Comparison of ENCODE assay signal across 9 cellular contexts in the genomic region with DNA sequence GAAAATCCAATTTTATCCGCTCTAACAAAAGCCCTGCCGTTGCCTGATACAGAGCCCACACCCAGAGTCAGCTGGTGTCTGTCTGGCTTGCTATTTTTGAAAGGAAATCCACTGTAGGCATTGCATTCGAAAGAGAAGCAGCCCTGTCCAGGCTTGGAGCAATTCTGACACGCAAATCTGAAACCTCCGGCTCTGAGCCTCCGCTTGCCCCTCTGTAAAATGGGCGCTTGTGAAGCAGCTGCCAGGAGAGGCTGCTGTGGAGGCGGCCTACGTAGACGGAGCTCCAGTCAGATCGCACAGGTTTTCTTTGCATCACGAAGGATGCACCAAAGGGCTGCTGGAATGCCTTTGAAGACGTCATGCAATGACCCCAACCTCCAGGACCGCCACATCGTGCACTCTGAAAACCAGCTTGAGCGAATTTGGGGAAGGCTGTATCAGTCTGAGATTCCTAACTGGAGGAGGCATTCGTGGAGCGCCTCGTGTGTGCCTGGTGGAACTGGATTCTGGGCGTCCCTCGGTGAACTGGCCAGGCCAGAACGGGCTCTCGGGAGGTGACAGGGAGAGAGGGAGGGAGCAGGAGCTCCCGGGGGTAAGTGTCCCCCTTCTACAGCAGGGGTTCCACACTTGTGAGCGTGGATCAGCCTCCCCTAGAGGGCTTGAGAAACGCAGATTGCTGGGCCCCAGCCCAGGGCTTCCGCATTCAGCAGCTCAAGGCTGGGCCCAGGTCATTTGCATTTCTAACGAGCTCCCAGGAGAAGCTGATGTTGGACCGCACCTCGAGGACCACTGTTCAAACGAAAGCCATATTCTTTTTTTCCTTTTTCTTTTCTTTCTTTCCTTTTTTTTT.
A peak's percentile ranks its signal among the peaks of the same experiment; 100 is the strongest.
DNase-seq lines count a peak whose midpoint lies in the region; ATAC-seq and TF ChIP-seq lines count a peak whose summit lies in the region.
"Had no signal": no experiment of that assay in that cellular context is flagged by ENCODE, and none has a peak within 500 bp of the region (broad histone marks: within the 10 kb centered on the region; RNA-seq: fewer than 3 reads in every experiment).

No MANE protein-coding gene starts in this region.

- H2AFZ ChIP-seq in neural progenitor cell (replicated peaks), result peak overlapping the region; percentile 94

- peak overlapping the region; percentile 66 for H3K4me2 ChIP-seq in neural progenitor cell

- H4K20me1 ChIP-seq in neural progenitor cell (ENCODE audit: low read depth), result no peaks in the 10 kb centered on the region

- no peaks in the 10 kb centered on the region for H3K36me3 ChIP-seq in neural progenitor cell

- peaks cover 7% of the 10 kb centered on the region for H3K4me1 ChIP-seq in neural progenitor cell

- H3K9ac ChIP-seq in neural progenitor cell, result no peak overlapping the region

- no peaks in the 10 kb centered on the region for H3K27me3 ChIP-seq in neural progenitor cell
- H3K27me3 ChIP-seq: SJSA1 had no signal

- 0 out of 2 replicates have a peak, but pooled peaks have one; percentile 49 for TF ChIP-seq CTCF in GM12875 (IDR thresholded peaks at IDR 0.05; ENCODE audit: borderline replicate concordance, insufficient read depth, low read depth, low read length)
- TF ChIP-seq CTCF in activated B cell treated with CpG ODN at 0.5 μM for 24 hours (IDR thresholded peaks at IDR 0.05), result no peak
- TF ChIP-seq CTCF in neural progenitor cell (IDR thresholded peaks at IDR 0.05), result no peak

- DNase-seq in activated B cell treated with CpG ODN at 0.5 μM for 24 hours, result no peak
- peak; percentile 52 for DNase-seq in fibroblast of gingiva (ENCODE audit: low read depth)
- peak; percentile 63 for DNase-seq in neural progenitor cell (ENCODE audit: low spot score)
- DNase-seq in NCI-H2196 (lab: John Stamatoyannopoulos, UW; ENCODE audit: unreplicated experiment), result no peak
- no peak for DNase-seq in NCI-H446 (lab: John Stamatoyannopoulos, UW)

- intact Hi-C loops in activated B cell treated with CpG ODN at 0.5 μM for 24 hours (cut with micrococcal nuclease), result loop anchor here (5.0 to 10.0 kb wide), 2 partner anchors 321 to 688 kb away; partner anchors contain the start of gene PDXDC1

- peak overlapping the region; percentile 48 for H3K4me3 ChIP-seq in GM12875 (ENCODE audit: low read depth, low read length)
- H3K4me3 ChIP-seq in neural progenitor cell, result peak overlapping the region; percentile 83

- H3K79me2 ChIP-seq in neural progenitor cell (ENCODE audit: low read depth), result no peaks in the 10 kb centered on the region

- H3K4me1 Mint-ChIP-seq in activated B cell treated with CpG ODN at 0.5 μM for 24 hours, result peaks cover 23% of the 10 kb centered on the region
- peaks cover 22% of the 10 kb centered on the region for H3K4me1 Mint-ChIP-seq in neural progenitor cell

- no peak overlapping the region for H3K27ac ChIP-seq in neural progenitor cell
- H3K27ac ChIP-seq: SJSA1 had no signal

- CTCF ChIA-PET in activated B cell treated with CpG ODN at 0.5 μM for 24 hours (lab: Charles Lee), result interaction anchor here (1.7 to 2.0 kb wide), 4 partner anchors 15 to 367 kb away, joined by 6 to 9 read pairs (median 6); partner anchors contain the start of gene ERCC4

- H3K9me3 ChIP-seq in neural progenitor cell (ENCODE audit: low read depth), result no peaks in the 10 kb centered on the region

- H3K9me3 Mint-ChIP-seq in activated B cell treated with CpG ODN at 0.5 μM for 24 hours (peaks cover 13% of the 10 kb centered on the region), neural progenitor cell (peaks cover 16% of the 10 kb centered on the region)

- H3F3A ChIP-seq in neural progenitor cell (ENCODE audit: low read depth), result peaks cover 23% of the 10 kb centered on the region

- peaks cover 2% of the 10 kb centered on the region for H3K27me3 Mint-ChIP-seq in activated B cell treated with CpG ODN at 0.5 μM for 24 hours
- H3K27me3 Mint-ChIP-seq in neural progenitor cell (ENCODE audit: insufficient read depth, low read depth), result peaks cover 25% of the 10 kb centered on the region

- H3K27ac Mint-ChIP-seq in activated B cell treated with CpG ODN at 0.5 μM for 24 hours (peak overlapping the region; percentile 81), neural progenitor cell (no peak overlapping the region)

- POLR2A ChIA-PET in activated B cell treated with CpG ODN at 0.5 μM for 24 hours (lab: Charles Lee), result interaction anchor here (0.6 to 2.9 kb wide), 16 partner anchors 13 to 367 kb away, joined by 3 to 18 read pairs (median 4); partner anchors contain the start of genes ERCC4 and PARN

- peak; percentile 6 for ATAC-seq in HG02571 (IDR thresholded peaks at IDR 0.05; ENCODE audit: unreplicated experiment)
- peak; percentile 23 for ATAC-seq in activated B cell treated with CpG ODN at 0.5 μM for 24 hours (ENCODE audit: low read depth)
- no peak for ATAC-seq in HG02759 (IDR thresholded peaks at IDR 0.05; ENCODE audit: unreplicated experiment)

- H3K4me3 Mint-ChIP-seq in activated B cell treated with CpG ODN at 0.5 μM for 24 hours, result peak overlapping the region; percentile 92
- peak overlapping the region; percentile 86 for H3K4me3 Mint-ChIP-seq in neural progenitor cell

- H3K36me3 Mint-ChIP-seq in activated B cell treated with CpG ODN at 0.5 μM for 24 hours (ENCODE audit: low read depth) (peaks cover 6% of the 10 kb centered on the region), neural progenitor cell (no peaks in the 10 kb centered on the region)

Comparison
In these comparisons a context has a peak if more than half of its experiments do, and no peak if none do; other contexts are left out.
1. DNase-seq: peak in fibroblast of gingiva (single experiment) and neural progenitor cell (single experiment); none in activated B cell treated with CpG ODN at 0.5 μM for 24 hours (single experiment), NCI-H2196 (single experiment) and NCI-H446 (0 of 2).